ENCODE assay signal across 9 cellular contexts in genomic region chr19:41546386-41546789, GRCh38. TPM values are rescaled to one million over a fixed set of nuclear protein-coding genes. Genes with fewer than 3 reads are reported as not detected.
A peak's percentile ranks its signal among the peaks of the same experiment; 100 is the strongest.
DNase-seq lines count a peak whose midpoint lies in the region; ATAC-seq and TF ChIP-seq lines count a peak whose summit lies in the region.
"Had no signal": no experiment of that assay in that cellular context is flagged by ENCODE, and none has a peak within 500 bp of the region (broad histone marks: within the 10 kb centered on the region; RNA-seq: fewer than 3 reads in every experiment).

No MANE protein-coding gene starts in this region.

- H3K4me3 Mint-ChIP-seq in naive thymus-derived CD8-positive, alpha-beta T cell: peak overlapping the region; percentile 75 to 95 (median 89)

- ATAC-seq in activated naive CD4-positive, alpha-beta T cell treated with anti-CD3 and anti-CD28 coated beads, Interleukin-2, amount 50 U/mL, for 72 hours: peak in 1 of 2 donors; percentile 30
- ATAC-seq in naive thymus-derived CD8-positive, alpha-beta T cell: peak; percentile 36 to 62
- no peak for ATAC-seq in GM21526 (IDR thresholded peaks at IDR 0.05; ENCODE audit: low FRiP score, unreplicated experiment)
- no peak for ATAC-seq in HG03571 (IDR thresholded peaks at IDR 0.05; ENCODE audit: unreplicated experiment)
- ATAC-seq in HG02973 (IDR thresholded peaks at IDR 0.05; ENCODE audit: unreplicated experiment): no peak
- ATAC-seq: psoas muscle had no signal

- no peaks in the 10 kb centered on the region for H3K27me3 Mint-ChIP-seq in naive thymus-derived CD8-positive, alpha-beta T cell

- peak overlapping the region; percentile 95 to 98 for H3K27ac Mint-ChIP-seq in activated naive CD4-positive, alpha-beta T cell treated with anti-CD3 and anti-CD28 coated beads, Interleukin-2, amount 50 U/mL, for 72 hours
- peak overlapping the region; percentile 92 to 100 (median 97) for H3K27ac Mint-ChIP-seq in naive thymus-derived CD8-positive, alpha-beta T cell

- H3K4me1 Mint-ChIP-seq in naive thymus-derived CD8-positive, alpha-beta T cell: peaks cover 48 to 77% (median 67%) of the 10 kb centered on the region in 4 donors

- no peaks in the 10 kb centered on the region for H3K9me3 Mint-ChIP-seq in activated naive CD4-positive, alpha-beta T cell treated with anti-CD3 and anti-CD28 coated beads, Interleukin-2, amount 50 U/mL, for 72 hours
- H3K9me3 Mint-ChIP-seq in naive thymus-derived CD8-positive, alpha-beta T cell: no peaks in the 10 kb centered on the region

- POLR2A ChIA-PET in naive thymus-derived CD8-positive, alpha-beta T cell (lab: Charles Lee): interaction anchor here (0.6 to 23.8 kb wide), 7 partner anchors 14 to 282 kb away, joined by 3 to 562 read pairs (median 4); partner anchors contain the start of genes CCDC97, DMAC2 and HNRNPUL1

- H3K36me3 Mint-ChIP-seq in activated naive CD4-positive, alpha-beta T cell treated with anti-CD3 and anti-CD28 coated beads, Interleukin-2, amount 50 U/mL, for 72 hours: peaks cover 10 to 21% of the 10 kb centered on the region in 2 donors
- H3K36me3 Mint-ChIP-seq in naive thymus-derived CD8-positive, alpha-beta T cell: peaks cover 12 to 18% (median 17%) of the 10 kb centered on the region in 3 donors

- peak overlapping the region; percentile 52 for H3K4me3 ChIP-seq in GM12864 (ENCODE audit: low read depth, low read length)
- H3K4me3 ChIP-seq: psoas muscle had no signal

- DNase-seq in GM12864 (ENCODE audit: low read depth) (no peak), KG1 (lab: John Stamatoyannopoulos, UW) (peak; percentile 23), GM20000 (ENCODE audit: low spot score) (no peak)
- no peak for DNase-seq in activated naive CD4-positive, alpha-beta T cell treated with anti-CD3 and anti-CD28 coated beads, Interleukin-2, amount 50 U/mL, for 72 hours (ENCODE audit: low spot score in 2 of 2)
- DNase-seq in naive thymus-derived CD8-positive, alpha-beta T cell: peak in 6 of 10 donors; percentile 38 to 67 (median 46)
- DNase-seq: psoas muscle had no signal

- TF ChIP-seq CTCF in GM12864 (IDR thresholded peaks at IDR 0.05; ENCODE audit: low read depth, low read length, missing control alignments): no peak
- no peak for TF ChIP-seq CTCF in GM20000 (IDR thresholded peaks at IDR 0.05; ENCODE audit: extremely low read depth, missing control alignments)

RNA-seq across cellular contexts. Expression of gene CEACAM21, which starts 29.6 kb away (rescaled TPM):
- total RNA-seq in activated naive CD4-positive, alpha-beta T cell treated with anti-CD3 and anti-CD28 coated beads, Interleukin-2, amount 50 U/mL, for 72 hours: 10 to 100 TPM; 24.7 to 40.7 TPM
- 10 to 100 TPM; 56.7 to 59.1 TPM for total RNA-seq in naive thymus-derived CD8-positive, alpha-beta T cell
- polyA plus RNA-seq in naive thymus-derived CD8-positive, alpha-beta T cell: 10 to 100 TPM; 16.7 to 44.2 (median 19.8) TPM

Comparison
In these comparisons a context has a peak if more than half of its experiments do, and no peak if none do; other contexts are left out.
1. DNase-seq: peak in KG1 (single experiment) and naive thymus-derived CD8-positive, alpha-beta T cell (6 of 10); none in GM12864 (single experiment), activated naive CD4-positive, alpha-beta T cell treated with anti-CD3 and anti-CD28 coated beads, Interleukin-2, amount 50 U/mL, for 72 hours (0 of 2) and GM20000 (single experiment).
2. ATAC-seq: peak in naive thymus-derived CD8-positive, alpha-beta T cell (2 of 2); none in GM21526 (single experiment), HG03571 (single experiment) and HG02973 (single experiment).